In the genomic region with DNA sequence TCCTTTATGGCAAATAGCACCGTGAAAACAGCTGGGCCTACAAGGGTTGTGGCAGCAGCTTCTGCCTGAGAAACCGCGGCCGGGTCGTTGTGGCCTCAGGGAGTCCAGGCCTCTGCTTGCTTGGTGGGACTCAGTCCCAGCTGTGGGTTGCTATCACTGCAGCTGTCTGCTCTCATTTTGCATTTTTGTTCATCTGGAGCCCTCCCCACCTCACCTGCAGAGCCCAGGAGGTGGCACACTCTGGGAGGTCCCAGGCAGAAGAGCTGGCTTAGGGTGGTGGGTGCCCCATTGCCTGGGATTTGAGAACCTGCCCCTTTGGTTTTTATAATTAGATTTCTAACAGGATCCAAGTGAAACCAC, we compare ENCODE assay signal across 9 cellular contexts.
DNase-seq lines count a peak whose midpoint lies in the region; ATAC-seq, FAIRE-seq and TF ChIP-seq lines count a peak whose summit lies in the region.
"Had no signal": no experiment of that assay in that cellular context is flagged by ENCODE, and none has a peak within 500 bp of the region (broad histone marks: within the 10 kb centered on the region; RNA-seq: fewer than 3 reads in every experiment).

No MANE protein-coding gene starts in this region.

- no peaks in the 10 kb centered on the region for H3K9me3 ChIP-seq in Loucy (ENCODE audit: insufficient read depth, low read depth, low read length)
- no peaks in the 10 kb centered on the region for H3K9me3 ChIP-seq in ectodermal cell (ENCODE audit: control insufficient read depth, low read length)
- H3K9me3 ChIP-seq in tibial artery = no peaks in the 10 kb centered on the region

- no peak for DNase-seq in GM12891 (ENCODE audit: insufficient read length, low spot score)
- no peak for DNase-seq in tibial artery
- no peak for DNase-seq in NCI-H2081 (lab: John Stamatoyannopoulos, UW)
- DNase-seq in HCEC 1CT = no peak

- peak overlapping the region; percentile 42 for H3K4me3 ChIP-seq in Loucy (ENCODE audit: low read length, poor library complexity, severe bottlenecking)
- H3K4me3 ChIP-seq in ectodermal cell (ENCODE audit: insufficient read depth, low read depth, low read length) = no peak overlapping the region
- H3K4me3 ChIP-seq in tibial artery = no peak overlapping the region

- H3K27ac ChIP-seq in ectodermal cell (ENCODE audit: insufficient read depth, low read depth, low read length, poor library complexity, severe bottlenecking) (peak overlapping the region; percentile 30), tibial artery (no peak overlapping the region)

- TF ChIP-seq CTCF in Loucy (conservative IDR thresholded peaks at IDR 0.05; ENCODE audit: low read length) (no peak), tibial artery (IDR thresholded peaks at IDR 0.05) (no peak)

- no peaks in the 10 kb centered on the region for H3K9me2 ChIP-seq in Loucy (replicated peaks; ENCODE audit: low read depth, low read length)

- no peaks in the 10 kb centered on the region for H3K79me2 ChIP-seq in Loucy (ENCODE audit: insufficient read depth, low read length)

- no peaks in the 10 kb centered on the region for H3K27me3 ChIP-seq in Loucy (ENCODE audit: insufficient read depth, low read length, poor library complexity, severe bottlenecking)
- no peaks in the 10 kb centered on the region for H3K27me3 ChIP-seq in ectodermal cell (ENCODE audit: control insufficient read depth, insufficient read depth, low read length, poor library complexity, severe bottlenecking)
- H3K27me3 ChIP-seq in tibial artery = peaks cover 0 to 5% of the 10 kb centered on the region in 2 donors

- H4K20me1 ChIP-seq in Loucy (ENCODE audit: insufficient read depth, low read length, poor library complexity, severe bottlenecking) = no peaks in the 10 kb centered on the region

- H3K4me1 ChIP-seq in Loucy (ENCODE audit: insufficient read depth, low read length, poor library complexity, severe bottlenecking) = peaks cover 28% of the 10 kb centered on the region
- H3K4me1 ChIP-seq in ectodermal cell (ENCODE audit: control insufficient read depth, insufficient read depth, low read length) = peaks cover 15% of the 10 kb centered on the region
- peaks cover 0 to 6% (median 0%) of the 10 kb centered on the region in 4 donors for H3K4me1 ChIP-seq in tibial artery

- H3K9ac ChIP-seq in Loucy (ENCODE audit: low read depth, low read length, poor library complexity, severe bottlenecking) = no peak overlapping the region

- 85 to 93% methylated on average over 5 of the region's 5 CpGs for WGBS in ectodermal cell, 2 experiments

- ATAC-seq in GM21526 (IDR thresholded peaks at IDR 0.05; ENCODE audit: low FRiP score, unreplicated experiment) (peak; percentile 54), HG03439 (IDR thresholded peaks at IDR 0.05; ENCODE audit: unreplicated experiment) (no peak)

- H3K4me2 ChIP-seq in Loucy (ENCODE audit: low read depth, low read length, poor library complexity, severe bottlenecking) = peak overlapping the region; percentile 64

- TF ChIP-seq POLR2A in GM12891 (IDR thresholded peaks at IDR 0.05; ENCODE audit: low read depth, low read length) = no peak

- FAIRE-seq in GM12891 (lab: Jason Lieb, UNC) = peak; percentile 91
- FAIRE-seq: G401.6 had no signal

- no peaks in the 10 kb centered on the region for H3K36me3 ChIP-seq in Loucy (ENCODE audit: insufficient read depth, low read length)
- no peaks in the 10 kb centered on the region for H3K36me3 ChIP-seq in ectodermal cell (ENCODE audit: control insufficient read depth, insufficient read depth, low read length)
- no peaks in the 10 kb centered on the region for H3K36me3 ChIP-seq in tibial artery

- intact Hi-C loops in tibial artery (cut with DNase I; ENCODE audit: low total_unique reads) = no loop called here

- peak overlapping the region; percentile 64; the same call in 1 of the 2 replicates for H2AFZ ChIP-seq in Loucy (ENCODE audit: low read length)

- H3F3A ChIP-seq in Loucy (ENCODE audit: low read depth) = peaks cover 9% of the 10 kb centered on the region; the same call in 1 of the 2 replicates

TF ChIP-seq in GM12891, 5 proteins besides CTCF, POLR2A, EP300 and RAD21:
- TF ChIP-seq POU2F2 (IDR thresholded peaks at IDR 0.05; ENCODE audit: low read depth, low read length) = peak; percentile 46; the same call in 1 of the 2 replicates
- TF ChIP-seq POLR2AphosphoS5 (IDR thresholded peaks at IDR 0.05; ENCODE audit: low read depth, low read length) = no peak
